8 cellular contexts compared by ENCODE assay signal in the genomic region with DNA sequence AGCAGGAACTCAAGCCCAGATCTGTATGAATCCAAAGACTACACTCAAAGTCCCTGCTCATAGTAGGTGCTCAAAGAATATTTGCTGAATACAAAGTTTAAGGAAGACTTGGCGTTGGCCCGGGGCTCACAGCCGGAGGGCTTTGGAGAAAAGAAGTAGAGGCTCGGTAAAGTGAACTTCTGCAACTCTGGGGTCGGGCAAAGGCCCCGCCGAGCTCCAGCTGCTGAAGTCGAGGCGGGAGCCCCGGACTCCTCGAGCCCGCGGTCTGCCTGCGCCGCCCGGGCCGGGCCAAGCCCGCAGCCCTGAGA. TPM values are rescaled to one million over a fixed set of nuclear protein-coding genes. Genes with fewer than 3 reads are reported as not detected.
DNase-seq lines count a peak whose midpoint lies in the region; ATAC-seq and TF ChIP-seq lines count a peak whose summit lies in the region.

No MANE protein-coding gene starts in this region.

- peak; percentile 39 for ATAC-seq in HG03342 (IDR thresholded peaks at IDR 0.05; ENCODE audit: unreplicated experiment)

- H3K4me3 ChIP-seq in GM12865 (ENCODE audit: low read depth, low read length) (peak overlapping the region; percentile 92), breast epithelium (peak overlapping the region; percentile 77 to 97 (median 93)), mononuclear cell (ENCODE audit: low read length) (peak overlapping the region; percentile 79)

- TF ChIP-seq CTCF in GM12865 (IDR thresholded peaks at IDR 0.05; ENCODE audit: insufficient read depth, low read depth, low read length, missing control alignments) (no peak), breast epithelium (IDR thresholded peaks at IDR 0.05) (no peak)

- intact Hi-C loops in breast epithelium (cut with DNase I; ENCODE audit: low total_unique reads), result no loop called here

- peaks cover 4% of the 10 kb centered on the region for H3K36me3 ChIP-seq in breast epithelium

- peaks cover 7 to 17% of the 10 kb centered on the region in 2 donors for H3K4me1 ChIP-seq in breast epithelium
- H3K4me1 ChIP-seq in mononuclear cell (ENCODE audit: insufficient read depth, low read length), result peaks cover 36% of the 10 kb centered on the region

- H3K27me3 ChIP-seq in breast epithelium (no peaks in the 10 kb centered on the region), mononuclear cell (ENCODE audit: insufficient read depth, low read length) (no peaks in the 10 kb centered on the region)

- peak overlapping the region; percentile 83 to 92 for H3K27ac ChIP-seq in breast epithelium

- DNase-seq in GM12865 (ENCODE audit: low read depth) (no peak), breast epithelium (ENCODE audit: low spot score in 2 of 2) (no peak), NCI-H2107 (lab: John Stamatoyannopoulos, UW) (no peak), NCI-H1930 (lab: John Stamatoyannopoulos, UW) (no peak), retina (no peak), NCI-H128 (lab: John Stamatoyannopoulos, UW; ENCODE audit: unreplicated experiment) (no peak)

- no peak for TF ChIP-seq POLR2A in breast epithelium (IDR thresholded peaks at IDR 0.05)

- H3K9me3 ChIP-seq in breast epithelium (no peaks in the 10 kb centered on the region), mononuclear cell (ENCODE audit: low read depth, low read length) (no peaks in the 10 kb centered on the region)

RNA-seq across cellular contexts. Expression of gene GCN1, which starts 0.3 kb away (rescaled TPM):
- 10 to 100 TPM; 50.1 to 79.6 (median 73.4) TPM for total RNA-seq in breast epithelium
- 159 TPM for total RNA-seq in mononuclear cell

RNA-seq across cellular contexts. Expression of gene RPLP0, which starts 6.7 kb away (rescaled TPM):
- total RNA-seq in breast epithelium, result 1,000 to 10,000 TPM; 3,137 to 4,833 (median 3,312) TPM
- 2,452 TPM for total RNA-seq in mononuclear cell
